In the genomic region with DNA sequence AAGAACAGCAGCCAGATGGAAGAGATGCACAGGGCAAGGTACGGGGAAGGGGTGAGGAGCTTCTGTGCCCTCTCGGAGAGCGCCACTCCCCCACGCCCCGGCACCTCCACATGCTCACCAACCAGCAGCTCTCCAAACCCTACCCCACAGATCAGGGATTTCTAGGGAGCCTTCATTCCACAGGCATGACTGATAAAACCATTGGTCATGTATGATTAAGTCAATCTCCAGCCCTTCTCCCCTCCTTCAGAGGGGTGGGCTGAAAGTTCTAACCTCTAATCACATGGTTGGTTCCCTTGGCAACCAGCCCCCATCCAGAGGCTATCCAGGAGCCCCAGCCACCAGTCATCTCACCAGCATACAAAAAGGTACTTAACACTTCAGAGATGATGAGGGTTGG, we compare ENCODE assay signal across 23 cellular contexts.
DNase-seq lines count a peak whose midpoint lies in the region; ATAC-seq, FAIRE-seq and TF ChIP-seq lines count a peak whose summit lies in the region.
"Had no signal": no experiment of that assay in that cellular context is flagged by ENCODE, and none has a peak within 500 bp of the region (broad histone marks: within the 10 kb centered on the region; RNA-seq: fewer than 3 reads in every experiment).

No MANE protein-coding gene starts in this region.

- no peak overlapping the region for H2AFZ ChIP-seq in ACC112 (ENCODE audit: low read length, unreplicated experiment)

- H3K27ac ChIP-seq in ACC112 (ENCODE audit: low read depth, low read length) (0 out of 2 replicates have a peak overlapping the region, but pooled peaks have one; percentile 8), tibial nerve (peak overlapping the region in 2 of 4 donors; percentile 63 to 84)
- H3K27ac ChIP-seq: BLaER1 treated with 17β-estradiol and CSF1 and Interleukin-3, amounts not matched to agents 10 nM and 100 nM had no signal

- no peaks in the 10 kb centered on the region for H3K27me3 ChIP-seq in ACC112 (ENCODE audit: insufficient read depth, low read length)
- no peaks in the 10 kb centered on the region for H3K27me3 ChIP-seq in tibial nerve
- H3K27me3 ChIP-seq: BLaER1 treated with 17β-estradiol and CSF1 and Interleukin-3, amounts not matched to agents 10 nM and 100 nM; Peyer's patch had no signal

- H3K4me3 ChIP-seq in ACC112 (ENCODE audit: low read depth, low read length) (no peak overlapping the region), tibial nerve (no peak overlapping the region)
- H3K4me3 ChIP-seq: BLaER1 treated with 17β-estradiol and CSF1 and Interleukin-3, amounts not matched to agents 10 nM and 100 nM; Peyer's patch had no signal

- peaks cover 52% of the 10 kb centered on the region for H3K4me1 Mint-ChIP-seq in central memory CD8-positive, alpha-beta T cell
- H3K4me1 Mint-ChIP-seq: naive B cell had no signal

- TF ChIP-seq EP300 in tibial nerve (IDR thresholded peaks at IDR 0.05) = no peak

- 0 out of 2 replicates have a peak, but pooled peaks cover 9% of the 10 kb centered on the region for H3K36me3 ChIP-seq in ACC112 (ENCODE audit: insufficient read depth, low read length)
- H3K36me3 ChIP-seq in tibial nerve = peaks cover 0 to 22% (median 0%) of the 10 kb centered on the region in 3 donors
- H3K36me3 ChIP-seq: Peyer's patch had no signal

- no peak overlapping the region for H3K4me3 Mint-ChIP-seq in central memory CD8-positive, alpha-beta T cell
- H3K4me3 Mint-ChIP-seq: activated naive CD4-positive, alpha-beta T cell treated with anti-CD3 and anti-CD28 coated beads, Interleukin-2, amount 50 U/mL, for 24 hours; activated T-cell treated with anti-CD3 and anti-CD28 coated beads, Interleukin-2, amount 50 U/mL, for 72 hours; naive B cell had no signal

- 91 to 99% methylated on average over 5 of the region's 5 CpGs for WGBS in tibial nerve, 2 donors

- no peak for FAIRE-seq in frontal cortex (lab: Jason Lieb, UNC)
- FAIRE-seq: small intestine had no signal

- H3K4me1 ChIP-seq in ACC112 (ENCODE audit: control insufficient read depth, insufficient read depth, low read length, unreplicated experiment) = peaks cover 42% of the 10 kb centered on the region
- H3K4me1 ChIP-seq in tibial nerve = peaks cover 0 to 71% (median 9%) of the 10 kb centered on the region in 4 donors
- H3K4me1 ChIP-seq: BLaER1 treated with 17β-estradiol and CSF1 and Interleukin-3, amounts not matched to agents 10 nM and 100 nM had no signal

- H3K79me2 ChIP-seq in ACC112 (ENCODE audit: control insufficient read depth, insufficient read depth, low read length, unreplicated experiment) = no peaks in the 10 kb centered on the region

- TF ChIP-seq POLR2A in tibial nerve (IDR thresholded peaks at IDR 0.05) = no peak

- H3K9me3 ChIP-seq in tibial nerve = no peaks in the 10 kb centered on the region
- H3K9me3 ChIP-seq: Peyer's patch had no signal

- ATAC-seq in central memory CD8-positive, alpha-beta T cell (replicated peaks; ENCODE audit: extremely low read depth, poor library complexity, severe bottlenecking) = no peak
- no peak for ATAC-seq in GM18858 (IDR thresholded peaks at IDR 0.05; ENCODE audit: unreplicated experiment)
- ATAC-seq in GM18907 (IDR thresholded peaks at IDR 0.05; ENCODE audit: unreplicated experiment) = no peak
- ATAC-seq: activated CD4-positive, CD25-positive, alpha-beta regulatory T cell treated with anti-CD3 and anti-CD28 coated beads, Interleukin-2, amount 50 U/mL, for 24 hours; activated T-cell treated with anti-CD3 and anti-CD28 coated beads, Interleukin-2, amount 50 U/mL, for 72 hours had no signal

- DNase-seq in NCI-H226 = peak; percentile 98
- no peak for DNase-seq in central memory CD8-positive, alpha-beta T cell (ENCODE audit: low spot score in 2 of 2)
- peak; percentile 79 for DNase-seq in kidney tubule cell (ENCODE audit: low spot score)
- DNase-seq in frontal cortex (ENCODE audit: low spot score in 2 of 2) = no peak
- DNase-seq in tibial nerve (ENCODE audit: low spot score in 2 of 2) = no peak
- DNase-seq: activated T-cell treated with anti-CD3 and anti-CD28 coated beads, Interleukin-2, amount 50 U/mL, for 72 hours; GDM1; H7; islet precursor cell; mammary epithelial cell; naive B cell; NCI-H1694; NCI-H345; Peyer's patch; posterior cingulate gyrus; small intestine; stimulated activated CD4-positive, alpha-beta T cell treated with anti-CD3 and anti-CD28 coated beads, Interleukin-4, amount 100 ng/mL, for 24 hours had no signal

- TF ChIP-seq CTCF in tibial nerve (IDR thresholded peaks at IDR 0.05) = no peak

- no peaks in the 10 kb centered on the region for H3K27me3 Mint-ChIP-seq in central memory CD8-positive, alpha-beta T cell
- H3K27me3 Mint-ChIP-seq: activated naive CD4-positive, alpha-beta T cell treated with anti-CD3 and anti-CD28 coated beads, Interleukin-2, amount 50 U/mL, for 24 hours had no signal

- H3K9me3 Mint-ChIP-seq in central memory CD8-positive, alpha-beta T cell = no peaks in the 10 kb centered on the region
- H3K9me3 Mint-ChIP-seq: activated naive CD4-positive, alpha-beta T cell treated with anti-CD3 and anti-CD28 coated beads, Interleukin-2, amount 50 U/mL, for 24 hours had no signal

- peak overlapping the region; percentile 78 for H3K27ac Mint-ChIP-seq in central memory CD8-positive, alpha-beta T cell (ENCODE audit: low read depth)
- H3K27ac Mint-ChIP-seq: activated naive CD4-positive, alpha-beta T cell treated with anti-CD3 and anti-CD28 coated beads, Interleukin-2, amount 50 U/mL, for 24 hours; naive B cell had no signal

- peaks cover 27% of the 10 kb centered on the region for H3K36me3 Mint-ChIP-seq in central memory CD8-positive, alpha-beta T cell (ENCODE audit: insufficient read depth)
- H3K36me3 Mint-ChIP-seq: naive B cell had no signal

Comparison
In these comparisons a context has a peak if more than half of its experiments do, and no peak if none do; other contexts are left out.
1. DNase-seq: peak in NCI-H226 (single experiment) and kidney tubule cell (single experiment); none in central memory CD8-positive, alpha-beta T cell (0 of 2), frontal cortex (0 of 2) and tibial nerve (0 of 2).